9 cellular contexts compared by ENCODE assay signal in genomic region chrX:120457766-120458180, GRCh38. TPM values are rescaled to one million over a fixed set of nuclear protein-coding genes. Genes with fewer than 3 reads are reported as not detected.
A peak's percentile ranks its signal among the peaks of the same experiment; 100 is the strongest.
DNase-seq lines count a peak whose midpoint lies in the region; ATAC-seq and TF ChIP-seq lines count a peak whose summit lies in the region.
"Had no signal": no experiment of that assay in that cellular context is flagged by ENCODE, and none has a peak within 500 bp of the region (broad histone marks: within the 10 kb centered on the region; RNA-seq: fewer than 3 reads in every experiment).

No MANE protein-coding gene starts in this region.

- intact Hi-C loops in activated B cell treated with CpG ODN at 0.5 μM for 24 hours (cut with micrococcal nuclease), result loop anchor here (1.0 kb wide), 1 partner anchor 12 kb away; the partner anchor contains the start of gene LAMP2
- intact Hi-C loops in upper lobe of right lung (cut with DNase I), result no loop called here

- H3F3A ChIP-seq in DOHH2 (ENCODE audit: control insufficient read depth, insufficient read depth), result no peaks in the 10 kb centered on the region

- peak overlapping the region; percentile 46 for H3K4me2 ChIP-seq in DOHH2 (ENCODE audit: low read length)

- H3K27me3 Mint-ChIP-seq in activated B cell treated with CpG ODN at 0.5 μM for 24 hours, result no peaks in the 10 kb centered on the region
- H3K27me3 Mint-ChIP-seq in naive thymus-derived CD8-positive, alpha-beta T cell, result no peaks in the 10 kb centered on the region

- H3K4me1 Mint-ChIP-seq in activated B cell treated with CpG ODN at 0.5 μM for 24 hours, result peaks cover 42% of the 10 kb centered on the region
- peaks cover 16 to 68% (median 42%) of the 10 kb centered on the region in 4 donors for H3K4me1 Mint-ChIP-seq in naive thymus-derived CD8-positive, alpha-beta T cell
- H3K4me1 Mint-ChIP-seq: neural crest cell had no signal

- no peaks in the 10 kb centered on the region for H3K27me3 ChIP-seq in DOHH2 (ENCODE audit: control insufficient read depth, low read length)
- H3K27me3 ChIP-seq in upper lobe of right lung, result no peaks in the 10 kb centered on the region

- peaks cover 55% of the 10 kb centered on the region for H3K79me2 ChIP-seq in DOHH2 (ENCODE audit: control insufficient read depth, low read length)

- POLR2A ChIA-PET in activated B cell treated with CpG ODN at 0.5 μM for 24 hours (lab: Charles Lee), result interaction anchor here (0.8 to 1.4 kb wide), 2 partner anchors 11 to 104 kb away, joined by 3 to 6 read pairs; partner anchors contain the start of gene LAMP2
- POLR2A ChIA-PET in naive thymus-derived CD8-positive, alpha-beta T cell (lab: Charles Lee), result interaction anchor here (1.2 to 2.1 kb wide), 4 partner anchors 10 to 207 kb away, joined by 3 to 5 read pairs (median 4); partner anchors contain the start of gene ZBTB33

- no peaks in the 10 kb centered on the region for H3K9me3 Mint-ChIP-seq in activated B cell treated with CpG ODN at 0.5 μM for 24 hours
- H3K9me3 Mint-ChIP-seq in naive thymus-derived CD8-positive, alpha-beta T cell, result no peaks in the 10 kb centered on the region
- H3K9me3 Mint-ChIP-seq: neural crest cell had no signal

- peaks cover 12% of the 10 kb centered on the region for H3K36me3 Mint-ChIP-seq in activated B cell treated with CpG ODN at 0.5 μM for 24 hours (ENCODE audit: low read depth)
- H3K36me3 Mint-ChIP-seq in naive thymus-derived CD8-positive, alpha-beta T cell, result peaks cover 0 to 16% (median 0%) of the 10 kb centered on the region in 3 donors

- H3K4me3 Mint-ChIP-seq in activated B cell treated with CpG ODN at 0.5 μM for 24 hours, result no peak overlapping the region
- peak overlapping the region in 9 of 10 donors; percentile 11 to 75 (median 66) for H3K4me3 Mint-ChIP-seq in naive thymus-derived CD8-positive, alpha-beta T cell
- H3K4me3 Mint-ChIP-seq: neural crest cell had no signal

- H3K36me3 ChIP-seq in DOHH2 (ENCODE audit: control insufficient read depth, low read length) (peaks cover 5% of the 10 kb centered on the region), upper lobe of right lung (peaks cover 4% of the 10 kb centered on the region)

- TF ChIP-seq CTCF in DOHH2 (IDR thresholded peaks at IDR 0.05; ENCODE audit: low read depth, low read length, poor library complexity, severe bottlenecking) (no peak), GM20000 (IDR thresholded peaks at IDR 0.05; ENCODE audit: extremely low read depth, missing control alignments) (no peak), activated B cell treated with CpG ODN at 0.5 μM for 24 hours (IDR thresholded peaks at IDR 0.05) (no peak), upper lobe of right lung (IDR thresholded peaks at IDR 0.05) (no peak)

- no peaks in the 10 kb centered on the region for H4K20me1 ChIP-seq in DOHH2 (ENCODE audit: control insufficient read depth, insufficient read depth, low read depth, low read length)

- H3K27ac Mint-ChIP-seq in activated B cell treated with CpG ODN at 0.5 μM for 24 hours, result no peak overlapping the region
- H3K27ac Mint-ChIP-seq in naive thymus-derived CD8-positive, alpha-beta T cell, result peak overlapping the region in 8 of 10 donors; percentile 9 to 84 (median 46)

- H3K4me3 ChIP-seq in DOHH2 (ENCODE audit: low read length) (peak overlapping the region; percentile 40), upper lobe of right lung (no peak overlapping the region)

- CTCF ChIA-PET in activated B cell treated with CpG ODN at 0.5 μM for 24 hours (lab: Charles Lee), result interaction anchor here (1.2 to 2.0 kb wide), 2 partner anchors 28 to 77 kb away, joined by 3 to 6 read pairs; no protein-coding TSS in a partner anchor

- DNase-seq in GM20000 (ENCODE audit: low spot score) (peak; percentile 9), activated B cell treated with CpG ODN at 0.5 μM for 24 hours (no peak), upper lobe of right lung (no peak), inferior parietal cortex (ENCODE audit: extremely low spot score) (no peak), NCI-H345 treated with DMSO at 0.1 percent for 48 hours (lab: John Stamatoyannopoulos, UW; ENCODE audit: unreplicated experiment) (no peak)
- peak in 2 of 10 donors; percentile 15 to 29 for DNase-seq in naive thymus-derived CD8-positive, alpha-beta T cell

- H3K9me2 ChIP-seq in DOHH2 (replicated peaks; ENCODE audit: control insufficient read depth, low read length), result no peaks in the 10 kb centered on the region

- ATAC-seq in HG03565 (IDR thresholded peaks at IDR 0.05; ENCODE audit: unreplicated experiment) (peak; percentile 97), activated B cell treated with CpG ODN at 0.5 μM for 24 hours (ENCODE audit: low read depth) (peak; percentile 97), upper lobe of right lung (no peak)
- ATAC-seq in naive thymus-derived CD8-positive, alpha-beta T cell, result peak; percentile 62 to 79

- H3K9me3 ChIP-seq in DOHH2 (ENCODE audit: control insufficient read depth, insufficient read depth, low read length) (no peaks in the 10 kb centered on the region), upper lobe of right lung (no peaks in the 10 kb centered on the region)

- H3K4me1 ChIP-seq in DOHH2 (ENCODE audit: control insufficient read depth, low read length), result peaks cover 41% of the 10 kb centered on the region
- H3K4me1 ChIP-seq in upper lobe of right lung, result peaks cover 16% of the 10 kb centered on the region

- H3K27ac ChIP-seq in DOHH2 (ENCODE audit: low read depth, low read length) (peak overlapping the region; percentile 32), upper lobe of right lung (no peak overlapping the region)

RNA-seq across cellular contexts. Expression of gene LAMP2, which starts 11.3 kb away (rescaled TPM):
- total RNA-seq in activated B cell treated with CpG ODN at 0.5 μM for 24 hours (29.7 and 32.6 TPM in 2 replicates), upper lobe of right lung (138 TPM)
- total RNA-seq in naive thymus-derived CD8-positive, alpha-beta T cell, result 10 to 100 TPM; 39.2 to 39.5 TPM
- polyA plus RNA-seq in naive thymus-derived CD8-positive, alpha-beta T cell, result 10 to 100 TPM; 61.3 to 78.3 (median 75.0) TPM
